17 cellular contexts compared by ENCODE assay signal in the genomic region with DNA sequence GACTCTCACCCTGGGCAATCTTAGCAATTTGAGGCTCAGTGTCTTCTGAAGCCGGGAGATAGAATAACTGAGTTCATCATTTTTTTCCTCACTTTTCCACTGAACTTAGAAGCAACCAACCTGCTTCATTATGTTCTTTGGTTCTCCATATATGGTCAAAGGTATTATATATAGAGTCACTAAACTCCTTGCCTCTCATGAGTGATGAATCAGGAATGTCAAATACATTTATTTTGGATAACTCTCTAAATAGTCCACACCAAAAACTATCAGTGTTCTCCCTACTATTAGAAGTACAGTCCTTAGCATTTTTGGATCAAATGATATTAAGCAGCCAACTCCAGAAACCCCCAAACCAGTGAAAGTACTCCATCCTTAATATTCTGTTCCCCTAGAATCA.
DNase-seq lines count a peak whose midpoint lies in the region; ATAC-seq and TF ChIP-seq lines count a peak whose summit lies in the region.
"Had no signal": no experiment of that assay in that cellular context is flagged by ENCODE, and none has a peak within 500 bp of the region (broad histone marks: within the 10 kb centered on the region; RNA-seq: fewer than 3 reads in every experiment).

No MANE protein-coding gene starts in this region.

- H3K36me3 Mint-ChIP-seq in activated CD8-positive, alpha-beta T cell treated with anti-CD3 and anti-CD28 coated beads for 36 hours (ENCODE audit: low read depth) = no peaks in the 10 kb centered on the region
- H3K36me3 Mint-ChIP-seq: CD4-positive, CD25-positive, alpha-beta regulatory T cell; CD8-positive, alpha-beta memory T cell had no signal

- H3K9me3 Mint-ChIP-seq in activated CD8-positive, alpha-beta T cell treated with anti-CD3 and anti-CD28 coated beads for 36 hours = peaks cover 2% of the 10 kb centered on the region

- H3K4me1 ChIP-seq in adipocyte (ENCODE audit: control insufficient read depth, insufficient read depth, low read length) = no peaks in the 10 kb centered on the region
- H3K4me1 ChIP-seq: BE2C had no signal

- H3K36me3 ChIP-seq in adipocyte (ENCODE audit: control insufficient read depth, insufficient read depth, low read length, severe bottlenecking) = no peaks in the 10 kb centered on the region
- H3K36me3 ChIP-seq: BE2C had no signal

- H3K27ac Mint-ChIP-seq in activated CD8-positive, alpha-beta T cell treated with anti-CD3 and anti-CD28 coated beads for 36 hours = no peak overlapping the region
- H3K27ac Mint-ChIP-seq: CD4-positive, CD25-positive, alpha-beta regulatory T cell; CD8-positive, alpha-beta memory T cell; H9 had no signal

- H3K27me3 Mint-ChIP-seq in activated CD8-positive, alpha-beta T cell treated with anti-CD3 and anti-CD28 coated beads for 36 hours = no peaks in the 10 kb centered on the region
- H3K27me3 Mint-ChIP-seq: CD4-positive, CD25-positive, alpha-beta regulatory T cell; CD8-positive, alpha-beta memory T cell had no signal

- H3K27me3 ChIP-seq in adipocyte (replicated peaks; ENCODE audit: control insufficient read depth, insufficient read depth, low read length) = no peaks in the 10 kb centered on the region
- H3K27me3 ChIP-seq: BE2C had no signal

- no peak overlapping the region for H3K4me3 ChIP-seq in adipocyte (ENCODE audit: low read length)
- H3K4me3 ChIP-seq in fibroblast of pulmonary artery (replicated peaks; ENCODE audit: low read depth, low read length) = no peak overlapping the region

- ATAC-seq in activated CD8-positive, alpha-beta T cell treated with anti-CD3 and anti-CD28 coated beads for 36 hours = no peak
- ATAC-seq in HG03039 (IDR thresholded peaks at IDR 0.05; ENCODE audit: unreplicated experiment) = no peak

- H3K9ac ChIP-seq in adipocyte (ENCODE audit: low read length) = no peak overlapping the region

- H3K4me1 Mint-ChIP-seq in activated CD8-positive, alpha-beta T cell treated with anti-CD3 and anti-CD28 coated beads for 36 hours (ENCODE audit: low read depth) = no peaks in the 10 kb centered on the region
- H3K4me1 Mint-ChIP-seq: CD4-positive, CD25-positive, alpha-beta regulatory T cell; CD8-positive, alpha-beta memory T cell; H9 had no signal

- no peak for TF ChIP-seq CTCF in fibroblast of pulmonary artery (IDR thresholded peaks at IDR 0.05; ENCODE audit: low read length, missing control alignments)
- no peak for TF ChIP-seq CTCF in activated CD8-positive, alpha-beta T cell treated with anti-CD3 and anti-CD28 coated beads for 36 hours (IDR thresholded peaks at IDR 0.05)

- intact Hi-C loops in activated CD8-positive, alpha-beta T cell treated with anti-CD3 and anti-CD28 coated beads for 36 hours (cut with micrococcal nuclease) = no loop called here

- DNase-seq in HS-27A (ENCODE audit: low read depth) (peak; percentile 29), adipocyte (ENCODE audit: low read depth) (peak; percentile 2), fibroblast of pulmonary artery (ENCODE audit: low read depth) (peak; percentile 3), putamen (ENCODE audit: low spot score) (no peak)
- DNase-seq in activated CD8-positive, alpha-beta T cell treated with anti-CD3 and anti-CD28 coated beads for 36 hours = no peak
- DNase-seq: ACHN; BE2C; C1 segment of cervical spinal cord; CD4-positive, CD25-positive, alpha-beta regulatory T cell; CD8-positive, alpha-beta memory T cell; COR-L47; DMS 273 treated with DMSO at 0.1 percent for 48 hours; DMS53; DND-41; GDM1; H9 had no signal

- CTCF ChIA-PET in activated CD8-positive, alpha-beta T cell treated with anti-CD3 and anti-CD28 coated beads for 36 hours (lab: Charles Lee) = no interaction called here

- POLR2A ChIA-PET in activated CD8-positive, alpha-beta T cell treated with anti-CD3 and anti-CD28 coated beads for 36 hours (lab: Charles Lee) = no interaction called here

- no peak overlapping the region for H3K4me3 Mint-ChIP-seq in activated CD8-positive, alpha-beta T cell treated with anti-CD3 and anti-CD28 coated beads for 36 hours
- H3K4me3 Mint-ChIP-seq: CD4-positive, CD25-positive, alpha-beta regulatory T cell; CD8-positive, alpha-beta memory T cell; H9 had no signal

- H3K9me3 ChIP-seq in adipocyte (ENCODE audit: control insufficient read depth, low read length) = peaks cover 6% of the 10 kb centered on the region
- H3K9me3 ChIP-seq: BE2C had no signal

Comparison
In these comparisons a context has a peak if more than half of its experiments do, and no peak if none do; other contexts are left out.
1. DNase-seq: peak in HS-27A (single experiment), adipocyte (single experiment) and fibroblast of pulmonary artery (single experiment); none in putamen (single experiment) and activated CD8-positive, alpha-beta T cell treated with anti-CD3 and anti-CD28 coated beads for 36 hours (single experiment).